Comparison of ENCODE assay signal across 20 cellular contexts in the genomic region with DNA sequence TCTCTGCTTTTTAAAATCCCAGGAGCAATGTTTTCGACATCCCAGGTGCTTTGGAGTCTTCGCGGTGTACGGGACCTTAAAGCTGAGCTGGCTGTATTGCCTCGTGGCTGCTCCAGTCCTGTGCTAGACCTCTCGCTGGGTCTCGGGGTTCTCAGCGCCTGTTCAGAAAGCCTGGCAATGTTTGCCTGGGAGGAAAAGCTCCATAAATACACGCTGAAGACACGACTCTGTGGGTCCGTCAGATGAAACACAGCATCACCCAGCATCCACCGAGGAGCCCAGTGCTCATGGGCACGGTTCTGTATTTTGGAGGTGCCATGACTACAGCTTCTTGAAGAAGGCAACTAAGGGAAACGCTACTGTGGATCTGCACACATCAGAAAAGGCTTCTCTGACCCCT. TPM values are rescaled to one million over a fixed set of nuclear protein-coding genes. Genes with fewer than 3 reads are reported as not detected.
DNase-seq lines count a peak whose midpoint lies in the region; ATAC-seq and TF ChIP-seq lines count a peak whose summit lies in the region.
"Had no signal": no experiment of that assay in that cellular context is flagged by ENCODE, and none has a peak within 500 bp of the region (broad histone marks: within the 10 kb centered on the region; RNA-seq: fewer than 3 reads in every experiment).

No MANE protein-coding gene starts in this region.

- no peak for ATAC-seq in activated naive CD8-positive, alpha-beta T cell treated with anti-CD3 and anti-CD28 coated beads, Interleukin-2, amount 50 U/mL, for 24 hours
- no peak for ATAC-seq in naive thymus-derived CD4-positive, alpha-beta T cell
- ATAC-seq in HG03442 (IDR thresholded peaks at IDR 0.05; ENCODE audit: unreplicated experiment) = no peak
- ATAC-seq: activated T-helper 17 cell treated with anti-CD3 and anti-CD28 coated beads, Interleukin-2, amount 50 U/mL, for 72 hours; heart left ventricle had no signal

- CTCF ChIA-PET in naive thymus-derived CD4-positive, alpha-beta T cell (lab: Charles Lee) = no interaction called here

- H3K27ac ChIP-seq in VCaP (peak overlapping the region; percentile 94; the same call in 1 of the 2 replicates), transverse colon (peak overlapping the region in 3 of 4 donors; percentile 32 to 83 (median 55))
- peak overlapping the region; percentile 8 for H3K27ac ChIP-seq in naive thymus-derived CD4-positive, alpha-beta T cell (ENCODE audit: low read depth, low read length)
- H3K27ac ChIP-seq: cardiac muscle cell, SJCRH30 had no signal

- TF ChIP-seq CTCF in VCaP (conservative IDR thresholded peaks at IDR 0.05) (no peak), transverse colon (IDR thresholded peaks at IDR 0.05) (no peak)

- intact Hi-C loops in naive thymus-derived CD4-positive, alpha-beta T cell (cut with micrococcal nuclease) = no loop called here
- intact Hi-C loops in transverse colon (cut with DNase I; ENCODE audit: low total_unique reads) = loop anchor here (5.0 kb wide), 1 partner anchor 1996 kb away; no protein-coding TSS in a partner anchor
- intact Hi-C loops in posterior vena cava (cut with DNase I) = no loop called here

- no peaks in the 10 kb centered on the region for H3K27me3 ChIP-seq in naive thymus-derived CD4-positive, alpha-beta T cell (ENCODE audit: control insufficient read depth in 2 of 2, insufficient read depth in 2 of 2, low read length in 2 of 2)
- no peaks in the 10 kb centered on the region for H3K27me3 ChIP-seq in transverse colon
- H3K27me3 ChIP-seq: adrenal gland, cardiac muscle cell, heart left ventricle, SJCRH30 had no signal

- TF ChIP-seq EP300 in transverse colon (IDR thresholded peaks at IDR 0.05; ENCODE audit: low read depth) = no peak

- H3K4me1 Mint-ChIP-seq in activated naive CD8-positive, alpha-beta T cell (ENCODE audit: low read depth) = peaks cover 90% of the 10 kb centered on the region
- H3K4me1 Mint-ChIP-seq in activated naive CD8-positive, alpha-beta T cell treated with anti-CD3 and anti-CD28 coated beads, Interleukin-2, amount 50 U/mL, for 24 hours = peaks cover 89% of the 10 kb centered on the region
- peaks cover 72 to 97% (median 96%) of the 10 kb centered on the region in 7 donors for H3K4me1 Mint-ChIP-seq in naive thymus-derived CD4-positive, alpha-beta T cell

- peaks cover 44 to 64% of the 10 kb centered on the region in 2 donors for H3K4me1 ChIP-seq in naive thymus-derived CD4-positive, alpha-beta T cell (ENCODE audit: control insufficient read depth in 2 of 2, insufficient read depth in 2 of 2, low read length in 2 of 2)
- H3K4me1 ChIP-seq in transverse colon = peaks cover 19 to 76% (median 40%) of the 10 kb centered on the region in 4 donors
- H3K4me1 ChIP-seq: SJCRH30 had no signal

- no peak for DNase-seq in activated naive CD8-positive, alpha-beta T cell treated with anti-CD3 and anti-CD28 coated beads, Interleukin-2, amount 50 U/mL, for 24 hours
- no peak for DNase-seq in naive thymus-derived CD4-positive, alpha-beta T cell
- DNase-seq in transverse colon (no peak), posterior vena cava (ENCODE audit: low spot score) (no peak), AG08395 (ENCODE audit: low spot score) (no peak)
- DNase-seq: activated CD4-positive, alpha-beta T cell treated with anti-CD3 and anti-CD28 coated beads, Interleukin-2, amount 50 U/mL, for 1 hour; GDM1; midbrain; MM.1S; NCI-H187 treated with DMSO at 0.1 percent for 48 hours; NCI-H446; SJCRH30; stimulated activated CD4-positive, alpha-beta T cell treated with anti-CD3 and anti-CD28 coated beads, Interleukin-2, amount 100 ng/mL, for 48 hours had no signal

- in situ Hi-C loops in transverse colon (cut with MboI; ENCODE audit: low pct_ligation_motif_present in 1 of 4, low pct_unique_long_range_greater_than_20kb in 1 of 4, low sequenced_read_pairs in 3 of 4) = no loop called here

- peaks cover 4% of the 10 kb centered on the region for H3K9me3 Mint-ChIP-seq in activated naive CD8-positive, alpha-beta T cell (ENCODE audit: low read depth)
- peaks cover 12% of the 10 kb centered on the region for H3K9me3 Mint-ChIP-seq in activated naive CD8-positive, alpha-beta T cell treated with anti-CD3 and anti-CD28 coated beads, Interleukin-2, amount 50 U/mL, for 24 hours
- H3K9me3 Mint-ChIP-seq in naive thymus-derived CD4-positive, alpha-beta T cell = peaks cover 0 to 5% (median 0%) of the 10 kb centered on the region in 11 donors
- H3K9me3 Mint-ChIP-seq: activated T-helper 17 cell treated with anti-CD3 and anti-CD28 coated beads, Interleukin-2, amount 50 U/mL, for 72 hours had no signal

- H3K4me3 ChIP-seq in naive thymus-derived CD4-positive, alpha-beta T cell (ENCODE audit: low read length) = no peak overlapping the region
- no peak overlapping the region for H3K4me3 ChIP-seq in transverse colon
- H3K4me3 ChIP-seq: adrenal gland, cardiac muscle cell, SJCRH30 had no signal

- H3K36me3 Mint-ChIP-seq in activated naive CD8-positive, alpha-beta T cell = peaks cover 19% of the 10 kb centered on the region
- H3K36me3 Mint-ChIP-seq in activated naive CD8-positive, alpha-beta T cell treated with anti-CD3 and anti-CD28 coated beads, Interleukin-2, amount 50 U/mL, for 24 hours (ENCODE audit: low read depth) = peaks cover 37% of the 10 kb centered on the region
- H3K36me3 Mint-ChIP-seq in naive thymus-derived CD4-positive, alpha-beta T cell = peaks cover 0 to 37% (median 6%) of the 10 kb centered on the region in 5 donors

- 95 to 96% methylated on average over 5 to 14 of the region's 14 CpGs for WGBS in transverse colon (ENCODE audit: low coverage in 1 of 2), 2 donors

- TF ChIP-seq POLR2A in transverse colon (IDR thresholded peaks at IDR 0.05) = no peak

- H3K27me3 Mint-ChIP-seq in activated naive CD8-positive, alpha-beta T cell = no peaks in the 10 kb centered on the region
- H3K27me3 Mint-ChIP-seq in activated naive CD8-positive, alpha-beta T cell treated with anti-CD3 and anti-CD28 coated beads, Interleukin-2, amount 50 U/mL, for 24 hours = no peaks in the 10 kb centered on the region
- no peaks in the 10 kb centered on the region for H3K27me3 Mint-ChIP-seq in naive thymus-derived CD4-positive, alpha-beta T cell
- H3K27me3 Mint-ChIP-seq: activated T-helper 17 cell treated with anti-CD3 and anti-CD28 coated beads, Interleukin-2, amount 50 U/mL, for 72 hours had no signal

- POLR2A ChIA-PET in naive thymus-derived CD4-positive, alpha-beta T cell (lab: Charles Lee) = interaction anchor here (2.1 to 7.5 kb wide), 2 partner anchors 11 to 21 kb away, joined by 7 to 68 read pairs; a partner anchor contains a TSS

- peaks cover 0 to 13% (median 8%) of the 10 kb centered on the region in 3 experiments for H3K36me3 ChIP-seq in naive thymus-derived CD4-positive, alpha-beta T cell (ENCODE audit: control insufficient read depth in 2 of 3, insufficient read depth in 3 of 3, low read length in 3 of 3)
- no peaks in the 10 kb centered on the region for H3K36me3 ChIP-seq in transverse colon
- H3K36me3 ChIP-seq: adrenal gland, cardiac muscle cell, heart left ventricle, SJCRH30 had no signal

- H3K9me3 ChIP-seq in naive thymus-derived CD4-positive, alpha-beta T cell (ENCODE audit: control insufficient read depth in 2 of 3, low read length in 3 of 3) = no peaks in the 10 kb centered on the region
- no peaks in the 10 kb centered on the region for H3K9me3 ChIP-seq in transverse colon
- H3K9me3 ChIP-seq: adrenal gland, heart left ventricle, SJCRH30 had no signal

- H3K27ac Mint-ChIP-seq in activated naive CD8-positive, alpha-beta T cell = peak overlapping the region; percentile 41
- H3K27ac Mint-ChIP-seq in activated naive CD8-positive, alpha-beta T cell treated with anti-CD3 and anti-CD28 coated beads, Interleukin-2, amount 50 U/mL, for 24 hours = no peak overlapping the region
- peak overlapping the region; percentile 60 to 97 (median 82) for H3K27ac Mint-ChIP-seq in naive thymus-derived CD4-positive, alpha-beta T cell
- H3K27ac Mint-ChIP-seq: activated T-helper 17 cell treated with anti-CD3 and anti-CD28 coated beads, Interleukin-2, amount 50 U/mL, for 72 hours had no signal

- no peak overlapping the region for H3K4me3 Mint-ChIP-seq in activated naive CD8-positive, alpha-beta T cell
- no peak overlapping the region for H3K4me3 Mint-ChIP-seq in activated naive CD8-positive, alpha-beta T cell treated with anti-CD3 and anti-CD28 coated beads, Interleukin-2, amount 50 U/mL, for 24 hours
- no peak overlapping the region for H3K4me3 Mint-ChIP-seq in naive thymus-derived CD4-positive, alpha-beta T cell
- H3K4me3 Mint-ChIP-seq: activated T-helper 17 cell treated with anti-CD3 and anti-CD28 coated beads, Interleukin-2, amount 50 U/mL, for 72 hours had no signal

RNA-seq across cellular contexts. Expression of a gene that starts 21.6 kb away (rescaled TPM):
- total RNA-seq in naive thymus-derived CD4-positive, alpha-beta T cell = 100 to 1,000 TPM in 3 of 5 experiments, 10 to 100 TPM in 2; 88.3 to 152 (median 116) TPM
- polyA plus RNA-seq in naive thymus-derived CD4-positive, alpha-beta T cell = 100 to 1,000 TPM in 1 of 2 donors, 10 to 100 TPM in 1; 96.4 to 107 TPM
- total RNA-seq in transverse colon (10 to 100 TPM; 12.7 to 53.4 (median 41.0) TPM), posterior vena cava (10 to 100 TPM; 41.6 to 42.1 TPM)

Comparison
In these comparisons a context has a peak if more than half of its experiments do, and no peak if none do; other contexts are left out.
1. H3K27ac ChIP-seq: peak in every context shown above with its lines; median percentile 94 in VCaP; 55 in transverse colon; 8 in naive thymus-derived CD4-positive, alpha-beta T cell.